ENCODE assay signal across 11 cellular contexts in the genomic region with DNA sequence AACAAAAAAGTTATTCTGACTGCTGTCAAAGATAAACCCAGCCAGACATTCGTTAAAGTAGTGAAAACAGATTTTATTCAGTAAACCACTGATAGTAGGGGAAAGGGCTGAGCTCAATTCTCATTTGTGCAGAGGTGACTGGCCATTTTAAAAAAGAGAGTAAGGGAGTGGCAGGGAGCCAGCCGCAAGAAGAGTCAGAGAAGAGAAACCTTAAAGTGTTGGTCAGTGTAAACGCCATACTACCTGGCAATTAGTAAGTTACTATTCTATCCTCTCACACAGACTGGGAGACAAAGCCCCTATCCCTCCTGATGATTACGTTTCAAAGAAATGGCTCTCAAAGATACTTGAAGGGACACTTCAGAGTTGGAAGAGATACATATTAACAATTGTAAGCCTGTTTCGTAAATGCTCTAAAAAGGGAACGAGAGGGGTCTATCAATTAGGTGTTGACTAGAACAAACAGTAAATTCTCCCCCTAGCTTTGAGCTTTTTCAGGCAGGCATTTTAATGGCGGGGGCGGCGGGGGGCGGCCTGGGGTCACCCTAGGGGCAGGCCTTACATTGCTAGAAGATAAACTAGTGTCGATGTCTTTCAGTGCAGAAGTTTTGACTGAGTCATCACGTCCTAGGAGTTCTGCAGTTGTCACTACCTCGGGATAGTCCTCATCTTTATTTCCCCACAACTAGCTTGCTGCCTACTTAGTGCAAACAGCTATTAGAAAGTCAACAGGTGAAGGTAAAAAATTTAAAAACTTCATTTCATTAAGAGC. TPM values are rescaled to one million over a fixed set of nuclear protein-coding genes. Genes with fewer than 3 reads are reported as not detected.
A peak's percentile ranks its signal among the peaks of the same experiment; 100 is the strongest.
DNase-seq lines count a peak whose midpoint lies in the region; ATAC-seq and TF ChIP-seq lines count a peak whose summit lies in the region.
"Had no signal": no experiment of that assay in that cellular context is flagged by ENCODE, and none has a peak within 500 bp of the region (broad histone marks: within the 10 kb centered on the region; RNA-seq: fewer than 3 reads in every experiment).

No MANE protein-coding gene starts in this region.

- H3K27ac ChIP-seq in SK-N-SH (ENCODE audit: low read depth in 2 of 2, low read length in 1 of 2) (peak overlapping the region in 1 of 2 experiments; percentile 96; a peak in 1 of 4 replicates), epithelial cell of prostate (peak overlapping the region; percentile 98), psoas muscle (no peak overlapping the region)

- 61% methylated on average over 13 of the region's 13 CpGs for WGBS in SK-N-SH (ENCODE audit: low lambda C conversion rate)
- 47 to 60% (median 54%) methylated on average over 13 of the region's 13 CpGs for WGBS in psoas muscle, 3 donors

- TF ChIP-seq EP300 in SK-N-SH (IDR thresholded peaks at IDR 0.05; ENCODE audit: borderline replicate concordance in 1 of 2, low read depth in 1 of 2, low read length in 1 of 2) = no peak

- H3K4me2 ChIP-seq in SK-N-SH = peak overlapping the region; percentile 85

- TF ChIP-seq CTCF in SK-N-SH (IDR thresholded peaks at IDR 0.05) = no peak
- TF ChIP-seq CTCF in psoas muscle (IDR thresholded peaks at IDR 0.05) = no peak

- no peaks in the 10 kb centered on the region for H3K9me3 ChIP-seq in SK-N-SH
- no peaks in the 10 kb centered on the region for H3K9me3 ChIP-seq in psoas muscle
- H3K9me3 ChIP-seq: mucosa of descending colon had no signal

- H3K9ac ChIP-seq in SK-N-SH = peak overlapping the region; percentile 93; the same call in 1 of the 2 replicates

- no peak for ATAC-seq in SK-N-SH treated with all-trans-retinoic acid at 6 μM for 48 hours
- ATAC-seq in psoas muscle = no peak
- ATAC-seq: mucosa of descending colon had no signal

- no peak for TF ChIP-seq RAD21 in SK-N-SH (IDR thresholded peaks at IDR 0.05; ENCODE audit: low read length)

- in situ Hi-C loops in KBM-7 (cut with MboI; ENCODE audit: low pct_unique_long_range_greater_than_20kb, low sequenced_read_pairs) = no loop called here

- H3K9me2 ChIP-seq in SK-N-SH = no peaks in the 10 kb centered on the region

- H3K4me1 ChIP-seq in SK-N-SH (ENCODE audit: control insufficient read depth in 1 of 2, insufficient read depth in 2 of 2, low read depth in 1 of 2, low read length in 1 of 2) (peaks cover 22 to 23% of the 10 kb centered on the region in 2 experiments; a peak in 3 of 4 replicates), psoas muscle (peaks cover 39% of the 10 kb centered on the region)

- H3K79me2 ChIP-seq in SK-N-SH (ENCODE audit: insufficient read depth) = peaks cover 92% of the 10 kb centered on the region

- H3K36me3 ChIP-seq in SK-N-SH (replicated peaks in 1 of 2; ENCODE audit: control insufficient read depth in 1 of 2, insufficient read depth in 2 of 2, low read length in 1 of 2) = peaks cover 11 to 22% of the 10 kb centered on the region in 2 experiments
- H3K36me3 ChIP-seq in psoas muscle (ENCODE audit: insufficient read depth in 1 of 2, low read depth in 1 of 2) = peaks cover 0 to 16% of the 10 kb centered on the region in 2 donors

- intact Hi-C loops in psoas muscle (cut with DNase I) = no loop called here

- CTCF ChIA-PET in SK-N-SH (lab: Yijun Ruan, JAX) = no interaction called here

- DNase-seq in SK-N-SH (no peak), RKO (ENCODE audit: low spot score) (peak; percentile 81), epithelial cell of prostate (ENCODE audit: low read depth, low spot score) (no peak), psoas muscle (no peak), NCI-H187 (lab: John Stamatoyannopoulos, UW) (no peak), KBM-7 (no peak)
- DNase-seq in activated CD8-positive, alpha-beta memory T cell treated with anti-CD3 and anti-CD28 coated beads, Interleukin-2, amount 50 U/mL, for 4 hours = no peak
- DNase-seq: AML-193, mucosa of descending colon had no signal

- POLR2A ChIA-PET in SK-N-SH (lab: Yijun Ruan, JAX) = no interaction called here

- peak overlapping the region; percentile 78 to 99; a peak in 3 of 4 replicates for H3K4me3 ChIP-seq in SK-N-SH (ENCODE audit: low read depth in 2 of 2, low read length in 1 of 2)
- H3K4me3 ChIP-seq in psoas muscle = peak overlapping the region; percentile 92
- H3K4me3 ChIP-seq: mucosa of descending colon had no signal

- peaks cover 9% of the 10 kb centered on the region for H3F3A ChIP-seq in SK-N-SH (replicated peaks; ENCODE audit: insufficient read depth)

- H4K20me1 ChIP-seq in SK-N-SH (ENCODE audit: insufficient read depth) = peaks cover 32% of the 10 kb centered on the region

- H2AFZ ChIP-seq in SK-N-SH (ENCODE audit: low read depth) = no peak overlapping the region

- no peaks in the 10 kb centered on the region for H3K27me3 ChIP-seq in SK-N-SH (ENCODE audit: insufficient read depth)
- no peaks in the 10 kb centered on the region for H3K27me3 ChIP-seq in psoas muscle (ENCODE audit: insufficient read depth in 3 of 3, low read length in 2 of 3)

TF ChIP-seq in SK-N-SH, 30 proteins besides CTCF, POLR2A, EP300 and RAD21:
- TF ChIP-seq ELF1 (IDR thresholded peaks at IDR 0.05) = no peak
- TF ChIP-seq TEAD4 (IDR thresholded peaks at IDR 0.05; ENCODE audit: borderline replicate concordance, insufficient read depth) = no peak
- TF ChIP-seq, protein P1, sequence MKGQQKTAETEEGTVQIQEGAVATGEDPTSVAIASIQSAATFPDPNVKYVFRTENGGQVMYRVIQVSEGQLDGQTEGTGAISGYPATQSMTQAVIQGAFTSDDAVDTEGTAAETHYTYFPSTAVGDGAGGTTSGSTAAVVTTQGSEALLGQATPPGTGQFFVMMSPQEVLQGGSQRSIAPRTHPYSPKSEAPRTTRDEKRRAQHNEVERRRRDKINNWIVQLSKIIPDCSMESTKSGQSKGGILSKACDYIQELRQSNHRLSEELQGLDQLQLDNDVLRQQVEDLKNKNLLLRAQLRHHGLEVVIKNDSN (IDR thresholded peaks at IDR 0.05; ENCODE audit: borderline replicate concordance, low read depth) = no peak
- TF ChIP-seq, protein P2, sequence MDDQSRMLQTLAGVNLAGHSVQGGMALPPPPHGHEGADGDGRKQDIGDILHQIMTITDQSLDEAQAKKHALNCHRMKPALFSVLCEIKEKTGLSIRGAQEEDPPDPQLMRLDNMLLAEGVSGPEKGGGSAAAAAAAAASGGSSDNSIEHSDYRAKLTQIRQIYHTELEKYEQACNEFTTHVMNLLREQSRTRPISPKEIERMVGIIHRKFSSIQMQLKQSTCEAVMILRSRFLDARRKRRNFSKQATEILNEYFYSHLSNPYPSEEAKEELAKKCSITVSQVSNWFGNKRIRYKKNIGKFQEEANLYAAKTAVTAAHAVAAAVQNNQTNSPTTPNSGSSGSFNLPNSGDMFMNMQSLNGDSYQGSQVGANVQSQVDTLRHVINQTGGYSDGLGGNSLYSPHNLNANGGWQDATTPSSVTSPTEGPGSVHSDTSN (IDR thresholded peaks at IDR 0.05) = no peak

TF ChIP-seq in SK-N-SH treated with all-trans-retinoic acid at 6 μM for 48 hours, 23 proteins besides CTCF, POLR2A, EP300 and RAD21 (continues in another document):
- TF ChIP-seq ZNF70 (CRISPR knock-in tag; IDR thresholded peaks at IDR 0.05) = no peak
- no peak for TF ChIP-seq PPARA (CRISPR knock-in tag; IDR thresholded peaks at IDR 0.05; ENCODE audit: borderline replicate concordance)
- TF ChIP-seq TOX (CRISPR knock-in tag; IDR thresholded peaks at IDR 0.05; ENCODE audit: borderline replicate concordance) = no peak
- TF ChIP-seq, protein P3, sequence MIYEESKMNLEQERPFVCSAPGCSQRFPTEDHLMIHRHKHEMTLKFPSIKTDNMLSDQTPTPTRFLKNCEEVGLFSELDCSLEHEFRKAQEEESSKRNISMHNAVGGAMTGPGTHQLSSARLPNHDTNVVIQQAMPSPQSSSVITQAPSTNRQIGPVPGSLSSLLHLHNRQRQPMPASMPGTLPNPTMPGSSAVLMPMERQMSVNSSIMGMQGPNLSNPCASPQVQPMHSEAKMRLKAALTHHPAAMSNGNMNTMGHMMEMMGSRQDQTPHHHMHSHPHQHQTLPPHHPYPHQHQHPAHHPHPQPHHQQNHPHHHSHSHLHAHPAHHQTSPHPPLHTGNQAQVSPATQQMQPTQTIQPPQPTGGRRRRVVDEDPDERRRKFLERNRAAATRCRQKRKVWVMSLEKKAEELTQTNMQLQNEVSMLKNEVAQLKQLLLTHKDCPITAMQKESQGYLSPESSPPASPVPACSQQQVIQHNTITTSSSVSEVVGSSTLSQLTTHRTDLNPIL (CRISPR knock-in tag; IDR thresholded peaks at IDR 0.05; ENCODE audit: low read depth) = no peak
- no peak for TF ChIP-seq RARB (CRISPR knock-in tag; IDR thresholded peaks at IDR 0.05)
- no peak for TF ChIP-seq BACH2 (CRISPR knock-in tag; IDR thresholded peaks at IDR 0.05; ENCODE audit: borderline replicate concordance)
- TF ChIP-seq PATZ1 (CRISPR knock-in tag; IDR thresholded peaks at IDR 0.05; ENCODE audit: borderline replicate concordance) = no peak

RNA-seq across cellular contexts. Expression of gene ATP6V1D, which starts 1.8 kb away (rescaled TPM):
- 39.2 and 51.9 TPM in 2 replicates for polyA plus RNA-seq in SK-N-SH (2012; rRNA removed)
- polyA plus RNA-seq in SK-N-SH (2012; cell fraction: cytosol; rRNA removed) = 63.3 and 74.1 TPM in 2 replicates
- polyA plus RNA-seq in SK-N-SH (2012; cell fraction: nucleus; rRNA removed) = 11.5 and 24.1 TPM in 2 replicates
- total RNA-seq in psoas muscle = 10 to 100 TPM; 54.1 to 76.4 (median 66.5) TPM
- polyA plus RNA-seq in psoas muscle = 100 to 1,000 TPM in 1 of 3 donors, 10 to 100 TPM in 2; 58.6 to 133 (median 81.3) TPM

RNA-seq across cellular contexts. Expression of gene EIF2S1, which starts 2.4 kb away (rescaled TPM):
- polyA plus RNA-seq in SK-N-SH (2012; rRNA removed) (57.2 and 57.7 TPM in 2 replicates), psoas muscle (100 to 1,000 TPM; 112 to 299 (median 286) TPM)
- 85.5 and 141 TPM in 2 replicates for polyA plus RNA-seq in SK-N-SH (2012; cell fraction: cytosol; rRNA removed)
- polyA plus RNA-seq in SK-N-SH (2012; cell fraction: nucleus; rRNA removed) = 14.6 and 26.9 TPM in 2 replicates
- total RNA-seq in psoas muscle = 100 to 1,000 TPM in 3 of 4 donors, 10 to 100 TPM in 1; 89.7 to 144 (median 125) TPM

RNA-seq across cellular contexts. Expression of gene PLEK2, which starts 54.2 kb away (rescaled TPM):
- polyA plus RNA-seq in SK-N-SH (2012; rRNA removed) (0.11 and 0.56 TPM in 2 replicates), psoas muscle (1 to 10 TPM in 1 of 3 donors, under 1 TPM in 1, not detected in 1; 0.05 to 2.1 TPM)
- 0.15 and 0.16 TPM in 2 replicates for polyA plus RNA-seq in SK-N-SH (2012; cell fraction: cytosol; rRNA removed)
- polyA plus RNA-seq in SK-N-SH (2012; cell fraction: nucleus; rRNA removed) = 0.11 and 0.20 TPM in 2 replicates
- total RNA-seq in psoas muscle = under 1 TPM in 2 of 4 donors, not detected in 2; 0.59 to 0.77 TPM
- total RNA-seq: temporal lobe had no signal
